ENCODE assay signal across 14 cellular contexts in genomic region chr11:8652140-8652539, GRCh38. TPM values are rescaled to one million over a fixed set of nuclear protein-coding genes. Genes with fewer than 3 reads are reported as not detected.
A peak's percentile ranks its signal among the peaks of the same experiment; 100 is the strongest.
DNase-seq lines count a peak whose midpoint lies in the region; ATAC-seq, FAIRE-seq and TF ChIP-seq lines count a peak whose summit lies in the region.
"Had no signal": no experiment of that assay in that cellular context is flagged by ENCODE, and none has a peak within 500 bp of the region (broad histone marks: within the 10 kb centered on the region; RNA-seq: fewer than 3 reads in every experiment).

No MANE protein-coding gene starts in this region.

- no peak for TF ChIP-seq EP300 in K562 (IDR thresholded peaks at IDR 0.05; ENCODE audit: low read length)

- H3K4me2 ChIP-seq in K562 (ENCODE audit: insufficient read depth, low read length): no peak overlapping the region
- H3K4me2 ChIP-seq: KMS-11 had no signal

- no peak for TF ChIP-seq CTCF in AG09319 (IDR thresholded peaks at IDR 0.05; ENCODE audit: low read depth, low read length)
- TF ChIP-seq CTCF in K562 (IDR thresholded peaks at IDR 0.05 in 2 of 3, conservative IDR thresholded peaks at IDR 0.05 in 1 of 3; ENCODE audit: insufficient read depth in 2 of 3, low read depth in 1 of 3, low read length in 3 of 3): no peak

- intact Hi-C loops in K562 (cut with micrococcal nuclease): no loop called here

- ATAC-seq in K562: no peak
- ATAC-seq in HG03432 (IDR thresholded peaks at IDR 0.05; ENCODE audit: unreplicated experiment): no peak

- FAIRE-seq in K562 (lab: Jason Lieb, UNC): no peak
- FAIRE-seq: D721Med, endothelial cell of umbilical vein had no signal

- no peaks in the 10 kb centered on the region for H3K27me3 ChIP-seq in K562 (ENCODE audit: control insufficient read depth in 2 of 2, insufficient read depth in 2 of 2, low read length in 2 of 2)

- WGBS in K562 (ENCODE audit: insufficient coverage, low coverage, missing lambda C conversion rate): 67% methylated on average over 3 of the region's 3 CpGs

- POLR2A ChIA-PET in K562 (lab: Yijun Ruan, JAX): no interaction called here

- H3K9me3 ChIP-seq in K562 (replicated peaks; ENCODE audit: control insufficient read depth, insufficient read depth, low read depth, low read length): no peaks in the 10 kb centered on the region

- H3K36me3 ChIP-seq in K562 (ENCODE audit: control insufficient read depth, insufficient read depth, low read length): peaks cover 8% of the 10 kb centered on the region; the same call in 2 of the 3 replicates

- no peak for TF ChIP-seq POLR2A in K562 (conservative IDR thresholded peaks at IDR 0.05)

- no peak overlapping the region for H3K4me3 ChIP-seq in K562

- H3K27ac ChIP-seq in K562 (ENCODE audit: extremely low read depth, low read depth, low read length): no peak overlapping the region
- H3K27ac ChIP-seq: KMS-11, parathyroid adenoma had no signal

- DNase-seq in AG09319 (ENCODE audit: extremely low read depth, low read depth): peak; percentile 93
- DNase-seq in HS-5 (ENCODE audit: low read depth): peak; percentile 97
- no peak for DNase-seq in K562 (ENCODE audit: extremely low read depth in 1 of 4, low spot score in 3 of 4)
- peak; percentile 96 for DNase-seq in kidney tubule cell (ENCODE audit: low spot score)
- DNase-seq in HuH-7 (ENCODE audit: low spot score): no peak
- no peak for DNase-seq in activated naive CD4-positive, alpha-beta T cell (lab: John Stamatoyannopoulos, UW)
- DNase-seq in DMS53 treated with DMSO at 0.1 percent for 48 hours (lab: John Stamatoyannopoulos, UW; ENCODE audit: unreplicated experiment): no peak
- DNase-seq: activated CD4-positive, alpha-beta T cell treated with anti-CD3 and anti-CD28 coated beads, Interleukin-2, amount 10 ng/mL, durations not matched to agents 7 days and 5 days; NCI-H526 had no signal

- no peaks in the 10 kb centered on the region for H3K9me1 ChIP-seq in K562 (ENCODE audit: control insufficient read depth, insufficient read depth, low read length)

- H3K79me2 ChIP-seq in K562 (ENCODE audit: control insufficient read depth, insufficient read depth, low read length): no peaks in the 10 kb centered on the region
- H3K79me2 ChIP-seq: parathyroid adenoma had no signal

- no TSS peak for BruUV-seq in K562 (replicated peaks; lab: Mats Ljungman, UMichigan)

- no peak overlapping the region for H2AFZ ChIP-seq in K562 (ENCODE audit: low read depth, low read length)
- H2AFZ ChIP-seq: parathyroid adenoma had no signal

- H3K4me1 ChIP-seq in K562 (replicated peaks in 1 of 2; ENCODE audit: control insufficient read depth in 2 of 2, insufficient read depth in 2 of 2, low read length in 2 of 2): no peaks in the 10 kb centered on the region
- H3K4me1 ChIP-seq: parathyroid adenoma had no signal

- CTCF ChIA-PET in K562 (lab: Yijun Ruan, JAX; ENCODE audit: low intra/inter-chr PET ratio): no interaction called here

- H4K20me1 ChIP-seq in K562 (replicated peaks; ENCODE audit: control insufficient read depth, insufficient read depth, low read length): no peaks in the 10 kb centered on the region

- TF ChIP-seq RAD21 in K562 (CRISPR knock-in tag; conservative IDR thresholded peaks at IDR 0.05 in 1 of 2, IDR thresholded peaks at IDR 0.05 in 1 of 2): no peak

- in situ Hi-C loops in K562 (cut with MboI): no loop called here

- no peak overlapping the region for H3K9ac ChIP-seq in K562 (ENCODE audit: insufficient read depth in 1 of 2, low read depth in 2 of 2, low read length in 2 of 2)
- H3K9ac ChIP-seq: KMS-11, parathyroid adenoma had no signal

TF ChIP-seq in K562, 482 proteins besides CTCF, POLR2A, EP300 and RAD21 (continues in another document):
- peak; percentile 24; the same call in 1 of the 2 replicates for TF ChIP-seq NFIC (IDR thresholded peaks at IDR 0.05)
- TF ChIP-seq ZNF512 (tag; IDR thresholded peaks at IDR 0.05): no peak
- TF ChIP-seq SP2 (IDR thresholded peaks at IDR 0.05; ENCODE audit: extremely low read depth, low read depth, low read length, poor library complexity, severe bottlenecking): no peak
- TF ChIP-seq ZNF785 (CRISPR knock-in tag; IDR thresholded peaks at IDR 0.05): no peak
- no peak for TF ChIP-seq NFXL1 (CRISPR knock-in tag; IDR thresholded peaks at IDR 0.05)
- no peak for TF ChIP-seq MXD1 (CRISPR knock-in tag; IDR thresholded peaks at IDR 0.05; ENCODE audit: borderline replicate concordance, poor library complexity, severe bottlenecking)

RNA-seq across cellular contexts. Expression of gene TRIM66, which starts 30.3 kb away (rescaled TPM):
- total RNA-seq in K562 (2011; cell fraction: chromatin; rRNA removed; ENCODE audit: low replicate concordance): 100 and 148 TPM in 2 replicates
- 31.2 and 37.6 TPM in 2 replicates for total RNA-seq in K562 (2011; cell fraction: nucleolus; rRNA removed)
- 33.7 and 43.8 TPM in 2 replicates for total RNA-seq in K562 (2011; cell fraction: nucleoplasm; rRNA removed)
- 1.9 and 4.6 TPM in 2 replicates for total RNA-seq in K562 (2014; rRNA removed)
- total RNA-seq in K562 (2014; rRNA removed; fragmentation: Illumina TruSeq; extraction: Trizol): 5.4 and 8.1 TPM in 2 replicates
- 4.1 and 4.9 TPM in 2 replicates for total RNA-seq in K562 (2015; rRNA removed; fragmentation: Illumina TruSeq; extraction: Trizol)
- total RNA-seq in K562 (2021): 5.9 and 6.7 TPM in 2 replicates
- 7.3 and 9.0 TPM in 2 replicates for polyA plus RNA-seq in K562 (2011; rRNA removed)
- 2.8 and 4.2 TPM in 2 replicates for polyA plus RNA-seq in K562 (2011; cell fraction: cytosol; rRNA removed)
- polyA plus RNA-seq in K562 (2011; cell fraction: nucleus; rRNA removed): 26.4 and 34.2 TPM in 2 replicates
- 3.8 and 6.0 TPM in 2 replicates for polyA plus RNA-seq in K562 (2012)
- polyA plus RNA-seq in K562 (2014; fragmentation: Illumina TruSeq; extraction: Trizol): 4.5 and 4.9 TPM in 2 replicates
- 1 to 10 TPM; 1.1 to 1.2 TPM for polyA plus RNA-seq in K562 (2014; fragmentation: Nextera tagmentation; extraction: Ambion mirVana)
- polyA plus RNA-seq in K562 (2014; rRNA removed): 5.1 and 6.7 TPM in 2 replicates
- 25.1 and 26.9 TPM in 2 replicates for polyA minus RNA-seq in K562 (2011; rRNA and poly(A)+ RNA removed)
- polyA minus RNA-seq in K562 (2011; cell fraction: cytosol; rRNA and poly(A)+ RNA removed): 3.0 TPM in 2 replicates
- polyA minus RNA-seq in K562 (2011; cell fraction: nucleus; rRNA and poly(A)+ RNA removed): 16.6 and 19.3 TPM in 2 replicates

RNA-seq across cellular contexts. Expression of gene RPL27A, which starts 30.5 kb away (rescaled TPM):
- total RNA-seq in K562 (2011; cell fraction: chromatin; rRNA removed; ENCODE audit: low replicate concordance): 560 and 600 TPM in 2 replicates
- 526 and 569 TPM in 2 replicates for total RNA-seq in K562 (2011; cell fraction: nucleolus; rRNA removed)
- total RNA-seq in K562 (2011; cell fraction: nucleoplasm; rRNA removed): 1,166 and 1,811 TPM in 2 replicates
- 2,206 and 2,540 TPM in 2 replicates for total RNA-seq in K562 (2014; rRNA removed)
- 2,267 and 2,674 TPM in 2 replicates for total RNA-seq in K562 (2014; rRNA removed; fragmentation: Illumina TruSeq; extraction: Trizol)
- 2,745 and 2,768 TPM in 2 replicates for total RNA-seq in K562 (2015; rRNA removed; fragmentation: Illumina TruSeq; extraction: Trizol)
- 1,153 and 1,212 TPM in 2 replicates for total RNA-seq in K562 (2021)
- 1,586 and 1,654 TPM in 2 replicates for polyA plus RNA-seq in K562 (2011; rRNA removed)
- polyA plus RNA-seq in K562 (2011; cell fraction: cytosol; rRNA removed): 1,514 and 1,625 TPM in 2 replicates
- 535 and 616 TPM in 2 replicates for polyA plus RNA-seq in K562 (2011; cell fraction: nucleus; rRNA removed)
- 1,939 and 1,982 TPM in 2 replicates for polyA plus RNA-seq in K562 (2012)
- polyA plus RNA-seq in K562 (2014; fragmentation: Illumina TruSeq; extraction: Trizol): 3,464 and 4,241 TPM in 2 replicates
- 100 to 1,000 TPM; 790 to 918 TPM for polyA plus RNA-seq in K562 (2014; fragmentation: Nextera tagmentation; extraction: Ambion mirVana)
- polyA plus RNA-seq in K562 (2014; rRNA removed): 3,280 and 3,385 TPM in 2 replicates
- 710 and 903 TPM in 2 replicates for polyA minus RNA-seq in K562 (2011; rRNA and poly(A)+ RNA removed)
- polyA minus RNA-seq in K562 (2011; cell fraction: cytosol; rRNA and poly(A)+ RNA removed): 532 and 573 TPM in 2 replicates
- 291 and 482 TPM in 2 replicates for polyA minus RNA-seq in K562 (2011; cell fraction: nucleus; rRNA and poly(A)+ RNA removed)

RNA-seq across cellular contexts. Expression of gene STK33, which starts 58.1 kb away (rescaled TPM):
- not detected in 2 replicates for total RNA-seq in K562 (2011; cell fraction: chromatin; rRNA removed; ENCODE audit: low replicate concordance)
- not detected in 2 replicates for total RNA-seq in K562 (2011; cell fraction: nucleolus; rRNA removed)
- total RNA-seq in K562 (2011; cell fraction: nucleoplasm; rRNA removed): not detected in 2 replicates
- not detected in 2 replicates for total RNA-seq in K562 (2014; rRNA removed)
- total RNA-seq in K562 (2014; rRNA removed; fragmentation: Illumina TruSeq; extraction: Trizol): not detected in 2 replicates
- total RNA-seq in K562 (2015; rRNA removed; fragmentation: Illumina TruSeq; extraction: Trizol): not detected in 2 replicates
- total RNA-seq in K562 (2021): not detected in 2 replicates
- polyA plus RNA-seq in K562 (2011; rRNA removed): 0.05 TPM in 1 of 2 replicates, not detected in the other
- polyA plus RNA-seq in K562 (2011; cell fraction: cytosol; rRNA removed): not detected in 2 replicates
- not detected in 2 replicates for polyA plus RNA-seq in K562 (2011; cell fraction: nucleus; rRNA removed)
- polyA plus RNA-seq in K562 (2012): 0.07 TPM in 1 of 2 replicates, not detected in the other
- polyA plus RNA-seq in K562 (2014; fragmentation: Illumina TruSeq; extraction: Trizol): not detected in 2 replicates
- not detected for polyA plus RNA-seq in K562 (2014; fragmentation: Nextera tagmentation; extraction: Ambion mirVana)
- 0.07 TPM in 1 of 2 replicates, not detected in the other for polyA plus RNA-seq in K562 (2014; rRNA removed)
- not detected in 2 replicates for polyA minus RNA-seq in K562 (2011; rRNA and poly(A)+ RNA removed)
- not detected in 2 replicates for polyA minus RNA-seq in K562 (2011; cell fraction: cytosol; rRNA and poly(A)+ RNA removed)
- polyA minus RNA-seq in K562 (2011; cell fraction: nucleus; rRNA and poly(A)+ RNA removed): not detected in 2 replicates

Comparison
In these comparisons a context has a peak if more than half of its experiments do, and no peak if none do; other contexts are left out.
1. DNase-seq: peak in AG09319 (single experiment), HS-5 (single experiment) and kidney tubule cell (single experiment); none in K562 (0 of 4), HuH-7 (single experiment), activated naive CD4-positive, alpha-beta T cell (0 of 4) and DMS53 treated with DMSO at 0.1 percent for 48 hours (single experiment).